8 cellular contexts compared by ENCODE assay signal in the genomic region with DNA sequence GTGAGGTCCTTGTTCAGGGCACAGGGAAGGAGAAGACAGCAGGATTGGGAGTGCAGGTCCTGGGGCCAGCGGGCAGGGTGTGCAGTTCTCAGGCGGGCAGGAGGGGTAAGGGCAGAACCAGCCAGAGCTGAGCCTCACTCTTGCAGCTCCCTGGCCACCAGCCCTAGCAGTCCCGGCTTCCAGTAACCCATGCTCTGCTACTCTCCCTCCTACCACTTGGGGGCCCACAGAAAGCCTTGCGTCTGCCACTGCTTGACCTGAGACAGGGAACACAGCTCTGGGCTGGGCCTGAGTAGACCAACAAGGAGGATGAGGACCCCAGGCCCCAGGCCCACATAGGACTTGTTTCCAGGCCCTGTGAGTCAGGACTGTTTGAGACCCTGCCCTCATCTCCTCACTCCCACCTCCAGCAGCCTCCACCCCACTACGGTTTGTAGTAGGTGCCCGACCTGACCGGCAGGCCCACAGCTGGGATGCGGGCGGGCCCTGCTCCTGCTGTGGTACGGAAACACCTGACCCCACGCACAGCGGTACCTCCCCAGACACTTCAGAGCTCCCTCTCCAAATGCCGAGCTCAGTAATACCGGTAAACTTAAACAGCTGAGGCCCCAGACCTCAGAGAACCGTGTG. TPM values are rescaled to one million over a fixed set of nuclear protein-coding genes. Genes with fewer than 3 reads are reported as not detected.
DNase-seq lines count a peak whose midpoint lies in the region; ATAC-seq, FAIRE-seq and TF ChIP-seq lines count a peak whose summit lies in the region.

No MANE protein-coding gene starts in this region.

- H3K36me3 ChIP-seq in colonic mucosa = no peaks in the 10 kb centered on the region
- no peaks in the 10 kb centered on the region for H3K36me3 ChIP-seq in mucosa of descending colon (ENCODE audit: low read depth)

- TF ChIP-seq POLR2A in GM12891 (IDR thresholded peaks at IDR 0.05; ENCODE audit: low read depth, low read length) = no peak

- no peaks in the 10 kb centered on the region for H3K36me3 Mint-ChIP-seq in HFFc6 (ENCODE audit: low read depth)

- H3K9me3 Mint-ChIP-seq in HFFc6 = peaks cover 54% of the 10 kb centered on the region

- peak overlapping the region in 1 of 2 donors; percentile 19 for H3K9ac ChIP-seq in colonic mucosa (ENCODE audit: low read depth in 2 of 2, low read length in 2 of 2)

- DNase-seq in AG08395 (ENCODE audit: low spot score) (peak; percentile 32), GM12891 (ENCODE audit: insufficient read length, low spot score) (peak; percentile 57), NCI-H510A treated with DMSO at 0.1 percent for 48 hours (lab: John Stamatoyannopoulos, UW) (peak; percentile 24), colonic mucosa (peak; percentile 71), mucosa of descending colon (peak in 2 of 3 donors; percentile 71 to 72), HFFc6 (no peak), NCI-H1105 treated with DMSO at 0.1 percent for 48 hours (lab: John Stamatoyannopoulos, UW) (no peak)

- peak; percentile 39 for TF ChIP-seq CTCF in colonic mucosa (IDR thresholded peaks at IDR 0.05)
- no peak for TF ChIP-seq CTCF in mucosa of descending colon (IDR thresholded peaks at IDR 0.05)
- no peak for TF ChIP-seq CTCF in HFFc6 (IDR thresholded peaks at IDR 0.05)

- peak; percentile 50 for FAIRE-seq in GM12891 (lab: Jason Lieb, UNC)

- H3K27me3 Mint-ChIP-seq in HFFc6 (ENCODE audit: insufficient read depth) = no peaks in the 10 kb centered on the region; the same call in 1 of the 2 replicates

- H3K27ac ChIP-seq in colonic mucosa = no peak overlapping the region

- H3K4me1 Mint-ChIP-seq in HFFc6 (ENCODE audit: low read depth) = no peaks in the 10 kb centered on the region

- no peak overlapping the region for H3K27ac Mint-ChIP-seq in HFFc6

- no peak overlapping the region for H3K4me3 Mint-ChIP-seq in HFFc6

- ATAC-seq in mucosa of descending colon (peak; percentile 49), GM18511 (IDR thresholded peaks at IDR 0.05; ENCODE audit: unreplicated experiment) (no peak)

- intact Hi-C loops in colonic mucosa (cut with DNase I) (no loop called here), mucosa of descending colon (cut with DNase I, micrococcal nuclease) (no loop called here)

- no peak overlapping the region for H3K4me3 ChIP-seq in colonic mucosa
- no peak overlapping the region for H3K4me3 ChIP-seq in mucosa of descending colon

- H3K27me3 ChIP-seq in colonic mucosa = no peaks in the 10 kb centered on the region

- peaks cover 11% of the 10 kb centered on the region for H3K4me1 ChIP-seq in colonic mucosa
- peaks cover 36% of the 10 kb centered on the region for H3K4me1 ChIP-seq in mucosa of descending colon (ENCODE audit: low read depth)

- H3K9me3 ChIP-seq in colonic mucosa = no peaks in the 10 kb centered on the region
- H3K9me3 ChIP-seq in mucosa of descending colon = no peaks in the 10 kb centered on the region

TF ChIP-seq in GM12891, 5 proteins besides CTCF, POLR2A, EP300 and RAD21:
- no peak for TF ChIP-seq PAX5 (IDR thresholded peaks at IDR 0.05; ENCODE audit: insufficient read depth, low read length, severe bottlenecking)
- no peak for TF ChIP-seq POU2F2 (IDR thresholded peaks at IDR 0.05; ENCODE audit: low read depth, low read length)
- TF ChIP-seq TAF1 (IDR thresholded peaks at IDR 0.05; ENCODE audit: low read depth, low read length) = no peak
- TF ChIP-seq SPI1 (IDR thresholded peaks at IDR 0.05; ENCODE audit: low read depth, low read length) = no peak
- no peak for TF ChIP-seq POLR2AphosphoS5 (IDR thresholded peaks at IDR 0.05; ENCODE audit: low read depth, low read length)

RNA-seq across cellular contexts. Expression of a gene that starts 39.2 kb away (rescaled TPM):
- 4.7 TPM for polyA plus RNA-seq in GM12891 (2012; ENCODE audit: low read depth, missing spikeins)
- 10 to 100 TPM; 26.9 to 39.6 TPM for total RNA-seq in colonic mucosa
- total RNA-seq in mucosa of descending colon = 10 to 100 TPM; 33.6 to 69.8 (median 42.7) TPM
- not detected for total RNA-seq in HFFc6 (2021; fragmentation: NEBNext Ultra II Directional; extraction: Animal tissue kit (Norgen Biotek cat#: 25700))

Comparison
In these comparisons a context has a peak if more than half of its experiments do, and no peak if none do; other contexts are left out.
1. DNase-seq: peak in AG08395 (single experiment), GM12891 (single experiment), NCI-H510A treated with DMSO at 0.1 percent for 48 hours (single experiment), colonic mucosa (single experiment) and mucosa of descending colon (2 of 3); none in HFFc6 (single experiment) and NCI-H1105 treated with DMSO at 0.1 percent for 48 hours (single experiment).
2. RNA of a gene that starts 39.2 kb away (total RNA-seq): 33.6 to 69.8 TPM in mucosa of descending colon and 26.9 to 39.6 TPM in colonic mucosa; not detected in HFFc6; every median in the first group is over 10 times any median in the second.